ENCODE assay signal across 8 cellular contexts in the genomic region with DNA sequence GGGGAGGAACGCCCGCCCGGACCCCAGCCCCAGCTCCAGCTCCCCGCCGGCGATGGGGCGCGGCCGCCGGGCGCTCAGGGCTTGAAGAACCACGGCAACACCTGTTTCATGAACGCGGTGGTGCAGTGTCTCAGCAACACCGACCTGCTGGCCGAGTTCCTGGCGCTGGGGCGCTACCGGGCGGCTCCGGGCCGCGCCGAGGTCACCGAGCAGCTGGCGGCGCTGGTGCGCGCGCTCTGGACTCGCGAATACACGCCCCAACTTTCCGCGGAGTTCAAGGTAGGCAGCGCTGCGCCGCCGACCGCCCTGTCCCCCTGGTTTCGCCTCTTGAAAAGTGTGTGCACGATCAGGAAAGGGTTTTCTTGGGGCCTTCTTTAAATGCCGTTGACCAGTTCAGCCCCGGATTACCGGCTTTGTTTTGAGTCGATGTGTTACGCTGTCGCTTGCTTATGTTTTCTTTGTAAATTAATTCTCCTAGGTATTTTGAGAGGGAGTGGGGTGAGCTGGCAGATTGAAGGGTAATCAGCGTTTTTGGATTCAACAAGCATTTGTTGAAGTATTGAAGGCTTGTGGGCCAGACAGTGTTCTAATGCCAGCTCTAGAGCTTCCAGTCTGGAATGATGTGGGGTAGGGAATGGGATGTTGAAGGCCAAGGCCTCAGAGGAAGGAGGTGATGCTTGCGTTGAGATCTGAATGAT.
A peak's percentile ranks its signal among the peaks of the same experiment; 100 is the strongest.
DNase-seq lines count a peak whose midpoint lies in the region; ATAC-seq and TF ChIP-seq lines count a peak whose summit lies in the region.

No MANE protein-coding gene starts in this region.

- no peak for ATAC-seq in activated CD4-positive, CD25-positive, alpha-beta regulatory T cell treated with anti-CD3 and anti-CD28 coated beads, Interleukin-2, amount 50 U/mL, for 24 hours
- no peak for ATAC-seq in HG02759 (IDR thresholded peaks at IDR 0.05; ENCODE audit: unreplicated experiment)

- H3K27ac ChIP-seq in parathyroid adenoma: peak overlapping the region; percentile 70

- H3K4me2 ChIP-seq in parathyroid adenoma (ENCODE audit: low read length): peak overlapping the region; percentile 94

- H3K4me1 ChIP-seq in parathyroid adenoma: peaks cover 3% of the 10 kb centered on the region

- H3K9me3 ChIP-seq in parathyroid adenoma (ENCODE audit: control insufficient read depth, low read length): no peaks in the 10 kb centered on the region

- no peaks in the 10 kb centered on the region for H3K36me3 ChIP-seq in parathyroid adenoma (ENCODE audit: control insufficient read depth, insufficient read depth, low read length)

- TF ChIP-seq CTCF in parathyroid adenoma (IDR thresholded peaks at IDR 0.05): peak; percentile 37

- peaks cover 2% of the 10 kb centered on the region for H3K79me2 ChIP-seq in parathyroid adenoma

- H3K9ac ChIP-seq in parathyroid adenoma: no peak overlapping the region

- peak overlapping the region; percentile 57 for H3K4me3 ChIP-seq in parathyroid adenoma (ENCODE audit: low read depth, low read length)

- H2AFZ ChIP-seq in parathyroid adenoma: peak overlapping the region; percentile 88

- DNase-seq in GDM1 (lab: John Stamatoyannopoulos, UW): peak; percentile 27
- peak; percentile 63 for DNase-seq in KBM-7
- DNase-seq in activated CD8-positive, alpha-beta memory T cell treated with anti-CD3 and anti-CD28 coated beads, Interleukin-2, amount 50 U/mL, for 4 hours: peak; percentile 17
- DNase-seq in germinal center (ENCODE audit: low spot score): peak; percentile 22
- DNase-seq in NCI-H1694 treated with DMSO at 0.1 percent for 48 hours (lab: John Stamatoyannopoulos, UW): no peak

- in situ Hi-C loops in KBM-7 (cut with MboI; ENCODE audit: low pct_unique_long_range_greater_than_20kb, low sequenced_read_pairs): no loop called here

- H3K27me3 ChIP-seq in parathyroid adenoma (ENCODE audit: control insufficient read depth, insufficient read depth, low read length): no peaks in the 10 kb centered on the region
